In the genomic region with DNA sequence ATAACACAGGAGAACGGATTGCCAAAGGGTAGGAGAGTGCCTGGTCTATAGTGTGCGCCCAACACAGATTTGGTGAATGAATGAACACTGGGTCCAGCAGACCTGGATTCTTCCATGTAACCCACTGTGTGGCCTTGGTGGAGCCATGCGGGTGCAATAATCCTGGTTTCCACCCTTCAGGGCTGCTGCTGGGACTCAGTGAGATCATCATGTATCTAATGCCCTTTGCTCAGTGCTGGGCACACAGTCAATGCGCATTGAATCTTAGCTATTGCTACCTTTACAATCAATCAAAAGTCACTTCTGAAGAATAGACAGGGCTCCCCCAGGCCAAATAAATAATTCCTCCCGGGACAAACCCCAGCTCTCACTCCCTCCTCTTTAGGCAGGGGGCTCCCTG, we compare ENCODE assay signal across 3 cellular contexts.
TF ChIP-seq lines count a peak whose summit lies in the region.

No MANE protein-coding gene starts in this region.

TF ChIP-seq in HCT116, 20 proteins besides CTCF, POLR2A, EP300 and RAD21 (continues in another document):
- TF ChIP-seq, protein P1, sequence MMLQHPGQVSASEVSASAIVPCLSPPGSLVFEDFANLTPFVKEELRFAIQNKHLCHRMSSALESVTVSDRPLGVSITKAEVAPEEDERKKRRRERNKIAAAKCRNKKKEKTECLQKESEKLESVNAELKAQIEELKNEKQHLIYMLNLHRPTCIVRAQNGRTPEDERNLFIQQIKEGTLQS (IDR thresholded peaks at IDR 0.05): no peak
- TF ChIP-seq ZNF274 (IDR thresholded peaks at IDR 0.05; ENCODE audit: low read depth, low read length) (no peak), YY1 (IDR thresholded peaks at IDR 0.05; ENCODE audit: extremely low read depth, insufficient replicate concordance, low read depth, low read length) (no peak), EZH2phosphoT487 (IDR thresholded peaks at IDR 0.05; ENCODE audit: borderline replicate concordance) (no peak), ELF1 (IDR thresholded peaks at IDR 0.05; ENCODE audit: borderline replicate concordance, low read depth) (no peak), SP1 (IDR thresholded peaks at IDR 0.05; ENCODE audit: low read depth) (no peak), SRF (IDR thresholded peaks at IDR 0.05; ENCODE audit: low read depth) (no peak), CEBPB (IDR thresholded peaks at IDR 0.05; ENCODE audit: low read depth) (no peak), JUND (IDR thresholded peaks at IDR 0.05) (no peak), CBX3 (IDR thresholded peaks at IDR 0.05; ENCODE audit: low read depth) (no peak), SIN3A (IDR thresholded peaks at IDR 0.05; ENCODE audit: low read depth) (no peak), FOSL1 (IDR thresholded peaks at IDR 0.05; ENCODE audit: low read depth) (no peak)
- TF ChIP-seq, protein P2, sequence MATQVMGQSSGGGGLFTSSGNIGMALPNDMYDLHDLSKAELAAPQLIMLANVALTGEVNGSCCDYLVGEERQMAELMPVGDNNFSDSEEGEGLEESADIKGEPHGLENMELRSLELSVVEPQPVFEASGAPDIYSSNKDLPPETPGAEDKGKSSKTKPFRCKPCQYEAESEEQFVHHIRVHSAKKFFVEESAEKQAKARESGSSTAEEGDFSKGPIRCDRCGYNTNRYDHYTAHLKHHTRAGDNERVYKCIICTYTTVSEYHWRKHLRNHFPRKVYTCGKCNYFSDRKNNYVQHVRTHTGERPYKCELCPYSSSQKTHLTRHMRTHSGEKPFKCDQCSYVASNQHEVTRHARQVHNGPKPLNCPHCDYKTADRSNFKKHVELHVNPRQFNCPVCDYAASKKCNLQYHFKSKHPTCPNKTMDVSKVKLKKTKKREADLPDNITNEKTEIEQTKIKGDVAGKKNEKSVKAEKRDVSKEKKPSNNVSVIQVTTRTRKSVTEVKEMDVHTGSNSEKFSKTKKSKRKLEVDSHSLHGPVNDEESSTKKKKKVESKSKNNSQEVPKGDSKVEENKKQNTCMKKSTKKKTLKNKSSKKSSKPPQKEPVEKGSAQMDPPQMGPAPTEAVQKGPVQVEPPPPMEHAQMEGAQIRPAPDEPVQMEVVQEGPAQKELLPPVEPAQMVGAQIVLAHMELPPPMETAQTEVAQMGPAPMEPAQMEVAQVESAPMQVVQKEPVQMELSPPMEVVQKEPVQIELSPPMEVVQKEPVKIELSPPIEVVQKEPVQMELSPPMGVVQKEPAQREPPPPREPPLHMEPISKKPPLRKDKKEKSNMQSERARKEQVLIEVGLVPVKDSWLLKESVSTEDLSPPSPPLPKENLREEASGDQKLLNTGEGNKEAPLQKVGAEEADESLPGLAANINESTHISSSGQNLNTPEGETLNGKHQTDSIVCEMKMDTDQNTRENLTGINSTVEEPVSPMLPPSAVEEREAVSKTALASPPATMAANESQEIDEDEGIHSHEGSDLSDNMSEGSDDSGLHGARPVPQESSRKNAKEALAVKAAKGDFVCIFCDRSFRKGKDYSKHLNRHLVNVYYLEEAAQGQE (IDR thresholded peaks at IDR 0.05; ENCODE audit: low read depth): no peak
- TF ChIP-seq, protein P3, sequence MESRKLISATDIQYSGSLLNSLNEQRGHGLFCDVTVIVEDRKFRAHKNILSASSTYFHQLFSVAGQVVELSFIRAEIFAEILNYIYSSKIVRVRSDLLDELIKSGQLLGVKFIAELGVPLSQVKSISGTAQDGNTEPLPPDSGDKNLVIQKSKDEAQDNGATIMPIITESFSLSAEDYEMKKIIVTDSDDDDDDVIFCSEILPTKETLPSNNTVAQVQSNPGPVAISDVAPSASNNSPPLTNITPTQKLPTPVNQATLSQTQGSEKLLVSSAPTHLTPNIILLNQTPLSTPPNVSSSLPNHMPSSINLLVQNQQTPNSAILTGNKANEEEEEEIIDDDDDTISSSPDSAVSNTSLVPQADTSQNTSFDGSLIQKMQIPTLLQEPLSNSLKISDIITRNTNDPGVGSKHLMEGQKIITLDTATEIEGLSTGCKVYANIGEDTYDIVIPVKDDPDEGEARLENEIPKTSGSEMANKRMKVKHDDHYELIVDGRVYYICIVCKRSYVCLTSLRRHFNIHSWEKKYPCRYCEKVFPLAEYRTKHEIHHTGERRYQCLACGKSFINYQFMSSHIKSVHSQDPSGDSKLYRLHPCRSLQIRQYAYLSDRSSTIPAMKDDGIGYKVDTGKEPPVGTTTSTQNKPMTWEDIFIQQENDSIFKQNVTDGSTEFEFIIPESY (IDR thresholded peaks at IDR 0.05; ENCODE audit: extremely low read depth, insufficient replicate concordance, low read length): no peak
- TF ChIP-seq, protein P4, sequence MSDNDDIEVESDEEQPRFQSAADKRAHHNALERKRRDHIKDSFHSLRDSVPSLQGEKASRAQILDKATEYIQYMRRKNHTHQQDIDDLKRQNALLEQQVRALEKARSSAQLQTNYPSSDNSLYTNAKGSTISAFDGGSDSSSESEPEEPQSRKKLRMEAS (IDR thresholded peaks at IDR 0.05): no peak

TF ChIP-seq in K562, 482 proteins besides CTCF, POLR2A, EP300 and RAD21:
- TF ChIP-seq MAFF (IDR thresholded peaks at IDR 0.05; ENCODE audit: low read length): no peak
- TF ChIP-seq CBFA2T2 (conservative IDR thresholded peaks at IDR 0.05): no peak

TF ChIP-seq in HepG2, 621 proteins besides CTCF, POLR2A, EP300 and RAD21:
- TF ChIP-seq SAP130 (CRISPR knock-in tag; IDR thresholded peaks at IDR 0.05; ENCODE audit: low read depth) (no peak), KLF11 (CRISPR knock-in tag; IDR thresholded peaks at IDR 0.05) (no peak), PHF8 (CRISPR knock-in tag; IDR thresholded peaks at IDR 0.05) (no peak), HNRNPLL (IDR thresholded peaks at IDR 0.05; ENCODE audit: low read depth, low read length, poor library complexity, severe bottlenecking) (no peak), FOSL2 (CRISPR knock-in tag; IDR thresholded peaks at IDR 0.05) (no peak), MEF2D (CRISPR knock-in tag; IDR thresholded peaks at IDR 0.05) (no peak), ZNF530 (CRISPR knock-in tag; IDR thresholded peaks at IDR 0.05; ENCODE audit: low read depth) (no peak)
- TF ChIP-seq, protein P5, sequence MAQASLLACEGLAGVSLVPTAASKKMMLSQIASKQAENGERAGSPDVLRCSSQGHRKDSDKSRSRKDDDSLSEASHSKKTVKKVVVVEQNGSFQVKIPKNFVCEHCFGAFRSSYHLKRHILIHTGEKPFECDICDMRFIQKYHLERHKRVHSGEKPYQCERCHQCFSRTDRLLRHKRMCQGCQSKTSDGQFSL (CRISPR knock-in tag; IDR thresholded peaks at IDR 0.05): no peak
- TF ChIP-seq, protein P6, sequence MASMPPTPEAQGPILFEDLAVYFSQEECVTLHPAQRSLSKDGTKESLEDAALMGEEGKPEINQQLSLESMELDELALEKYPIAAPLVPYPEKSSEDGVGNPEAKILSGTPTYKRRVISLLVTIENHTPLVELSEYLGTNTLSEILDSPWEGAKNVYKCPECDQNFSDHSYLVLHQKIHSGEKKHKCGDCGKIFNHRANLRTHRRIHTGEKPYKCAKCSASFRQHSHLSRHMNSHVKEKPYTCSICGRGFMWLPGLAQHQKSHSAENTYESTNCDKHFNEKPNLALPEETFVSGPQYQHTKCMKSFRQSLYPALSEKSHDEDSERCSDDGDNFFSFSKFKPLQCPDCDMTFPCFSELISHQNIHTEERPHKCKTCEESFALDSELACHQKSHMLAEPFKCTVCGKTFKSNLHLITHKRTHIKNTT (CRISPR knock-in tag; IDR thresholded peaks at IDR 0.05): no peak
